ENCODE assay signal across 1 cellular context in the genomic region with DNA sequence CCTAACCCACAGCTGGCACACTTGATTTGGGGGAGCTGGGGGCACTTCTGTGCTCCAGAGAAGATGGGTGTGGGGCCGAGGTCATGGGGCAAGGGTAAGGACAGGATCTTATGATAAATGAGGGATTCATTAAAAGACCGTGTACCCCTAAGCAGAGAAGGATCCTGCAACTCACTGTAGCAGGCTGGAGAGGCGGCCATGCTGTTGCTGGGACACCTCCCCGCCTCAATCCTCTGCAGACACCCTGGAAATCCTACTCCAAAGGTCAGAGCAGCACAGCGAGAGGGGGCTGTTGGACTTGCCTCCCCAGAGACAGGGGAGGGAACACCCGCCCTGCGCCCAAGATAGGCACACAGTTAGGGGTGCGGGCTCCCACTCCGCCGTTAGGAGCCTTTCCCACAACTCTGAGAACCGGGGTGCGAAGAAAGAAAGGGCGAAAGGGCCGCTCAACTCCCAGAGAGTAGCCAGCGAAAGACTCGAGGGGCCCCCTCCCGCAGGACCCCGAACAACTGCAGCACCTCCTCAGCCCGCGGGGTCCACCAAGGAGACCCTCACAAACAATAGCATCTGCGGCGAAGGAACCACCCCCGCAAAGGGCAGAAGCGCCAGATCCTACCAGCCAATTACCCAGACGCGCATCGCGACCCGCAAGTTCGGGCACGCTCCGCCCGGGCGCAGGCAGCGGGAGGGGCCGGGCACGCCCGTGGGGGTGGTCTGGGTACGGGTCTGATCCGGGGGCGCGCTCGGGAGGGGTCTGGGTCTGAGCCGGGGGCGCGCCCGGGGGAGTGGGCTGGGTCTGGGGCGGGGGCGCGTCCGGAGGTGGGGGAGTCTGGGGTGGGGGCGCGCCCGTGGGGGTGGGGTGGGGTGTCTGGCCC.
TF ChIP-seq lines count a peak whose summit lies in the region.

No MANE protein-coding gene starts in this region.

TF ChIP-seq in H1, 55 proteins besides CTCF, POLR2A, EP300 and RAD21 (continued from another document):
- TF ChIP-seq, protein P1, sequence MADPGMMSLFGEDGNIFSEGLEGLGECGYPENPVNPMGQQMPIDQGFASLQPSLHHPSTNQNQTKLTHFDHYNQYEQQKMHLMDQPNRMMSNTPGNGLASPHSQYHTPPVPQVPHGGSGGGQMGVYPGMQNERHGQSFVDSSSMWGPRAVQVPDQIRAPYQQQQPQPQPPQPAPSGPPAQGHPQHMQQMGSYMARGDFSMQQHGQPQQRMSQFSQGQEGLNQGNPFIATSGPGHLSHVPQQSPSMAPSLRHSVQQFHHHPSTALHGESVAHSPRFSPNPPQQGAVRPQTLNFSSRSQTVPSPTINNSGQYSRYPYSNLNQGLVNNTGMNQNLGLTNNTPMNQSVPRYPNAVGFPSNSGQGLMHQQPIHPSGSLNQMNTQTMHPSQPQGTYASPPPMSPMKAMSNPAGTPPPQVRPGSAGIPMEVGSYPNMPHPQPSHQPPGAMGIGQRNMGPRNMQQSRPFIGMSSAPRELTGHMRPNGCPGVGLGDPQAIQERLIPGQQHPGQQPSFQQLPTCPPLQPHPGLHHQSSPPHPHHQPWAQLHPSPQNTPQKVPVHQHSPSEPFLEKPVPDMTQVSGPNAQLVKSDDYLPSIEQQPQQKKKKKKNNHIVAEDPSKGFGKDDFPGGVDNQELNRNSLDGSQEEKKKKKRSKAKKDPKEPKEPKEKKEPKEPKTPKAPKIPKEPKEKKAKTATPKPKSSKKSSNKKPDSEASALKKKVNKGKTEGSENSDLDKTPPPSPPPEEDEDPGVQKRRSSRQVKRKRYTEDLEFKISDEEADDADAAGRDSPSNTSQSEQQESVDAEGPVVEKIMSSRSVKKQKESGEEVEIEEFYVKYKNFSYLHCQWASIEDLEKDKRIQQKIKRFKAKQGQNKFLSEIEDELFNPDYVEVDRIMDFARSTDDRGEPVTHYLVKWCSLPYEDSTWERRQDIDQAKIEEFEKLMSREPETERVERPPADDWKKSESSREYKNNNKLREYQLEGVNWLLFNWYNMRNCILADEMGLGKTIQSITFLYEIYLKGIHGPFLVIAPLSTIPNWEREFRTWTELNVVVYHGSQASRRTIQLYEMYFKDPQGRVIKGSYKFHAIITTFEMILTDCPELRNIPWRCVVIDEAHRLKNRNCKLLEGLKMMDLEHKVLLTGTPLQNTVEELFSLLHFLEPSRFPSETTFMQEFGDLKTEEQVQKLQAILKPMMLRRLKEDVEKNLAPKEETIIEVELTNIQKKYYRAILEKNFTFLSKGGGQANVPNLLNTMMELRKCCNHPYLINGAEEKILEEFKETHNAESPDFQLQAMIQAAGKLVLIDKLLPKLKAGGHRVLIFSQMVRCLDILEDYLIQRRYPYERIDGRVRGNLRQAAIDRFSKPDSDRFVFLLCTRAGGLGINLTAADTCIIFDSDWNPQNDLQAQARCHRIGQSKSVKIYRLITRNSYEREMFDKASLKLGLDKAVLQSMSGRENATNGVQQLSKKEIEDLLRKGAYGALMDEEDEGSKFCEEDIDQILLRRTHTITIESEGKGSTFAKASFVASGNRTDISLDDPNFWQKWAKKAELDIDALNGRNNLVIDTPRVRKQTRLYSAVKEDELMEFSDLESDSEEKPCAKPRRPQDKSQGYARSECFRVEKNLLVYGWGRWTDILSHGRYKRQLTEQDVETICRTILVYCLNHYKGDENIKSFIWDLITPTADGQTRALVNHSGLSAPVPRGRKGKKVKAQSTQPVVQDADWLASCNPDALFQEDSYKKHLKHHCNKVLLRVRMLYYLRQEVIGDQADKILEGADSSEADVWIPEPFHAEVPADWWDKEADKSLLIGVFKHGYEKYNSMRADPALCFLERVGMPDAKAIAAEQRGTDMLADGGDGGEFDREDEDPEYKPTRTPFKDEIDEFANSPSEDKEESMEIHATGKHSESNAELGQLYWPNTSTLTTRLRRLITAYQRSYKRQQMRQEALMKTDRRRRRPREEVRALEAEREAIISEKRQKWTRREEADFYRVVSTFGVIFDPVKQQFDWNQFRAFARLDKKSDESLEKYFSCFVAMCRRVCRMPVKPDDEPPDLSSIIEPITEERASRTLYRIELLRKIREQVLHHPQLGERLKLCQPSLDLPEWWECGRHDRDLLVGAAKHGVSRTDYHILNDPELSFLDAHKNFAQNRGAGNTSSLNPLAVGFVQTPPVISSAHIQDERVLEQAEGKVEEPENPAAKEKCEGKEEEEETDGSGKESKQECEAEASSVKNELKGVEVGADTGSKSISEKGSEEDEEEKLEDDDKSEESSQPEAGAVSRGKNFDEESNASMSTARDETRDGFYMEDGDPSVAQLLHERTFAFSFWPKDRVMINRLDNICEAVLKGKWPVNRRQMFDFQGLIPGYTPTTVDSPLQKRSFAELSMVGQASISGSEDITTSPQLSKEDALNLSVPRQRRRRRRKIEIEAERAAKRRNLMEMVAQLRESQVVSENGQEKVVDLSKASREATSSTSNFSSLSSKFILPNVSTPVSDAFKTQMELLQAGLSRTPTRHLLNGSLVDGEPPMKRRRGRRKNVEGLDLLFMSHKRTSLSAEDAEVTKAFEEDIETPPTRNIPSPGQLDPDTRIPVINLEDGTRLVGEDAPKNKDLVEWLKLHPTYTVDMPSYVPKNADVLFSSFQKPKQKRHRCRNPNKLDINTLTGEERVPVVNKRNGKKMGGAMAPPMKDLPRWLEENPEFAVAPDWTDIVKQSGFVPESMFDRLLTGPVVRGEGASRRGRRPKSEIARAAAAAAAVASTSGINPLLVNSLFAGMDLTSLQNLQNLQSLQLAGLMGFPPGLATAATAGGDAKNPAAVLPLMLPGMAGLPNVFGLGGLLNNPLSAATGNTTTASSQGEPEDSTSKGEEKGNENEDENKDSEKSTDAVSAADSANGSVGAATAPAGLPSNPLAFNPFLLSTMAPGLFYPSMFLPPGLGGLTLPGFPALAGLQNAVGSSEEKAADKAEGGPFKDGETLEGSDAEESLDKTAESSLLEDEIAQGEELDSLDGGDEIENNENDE (IDR thresholded peaks at IDR 0.05; ENCODE audit: insufficient replicate concordance, low read length): no peak
- TF ChIP-seq BCL11A (IDR thresholded peaks at IDR 0.05; ENCODE audit: low read depth in 2 of 2, low read length in 2 of 2) (no peak), RFX5 (IDR thresholded peaks at IDR 0.05; ENCODE audit: borderline replicate concordance, low read depth, low read length) (no peak), EGR1 (IDR thresholded peaks at IDR 0.05; ENCODE audit: borderline replicate concordance, low read depth, low read length) (peak; percentile 75; the same call in 1 of the 2 replicates), SIN3A (conservative IDR thresholded peaks at IDR 0.05 in 1 of 2, IDR thresholded peaks at IDR 0.05 in 1 of 2; ENCODE audit: low read depth in 1 of 2, low read length in 2 of 2) (0 out of 4 replicates have a peak, but pooled peaks of 1 of the 2 experiments have one; percentile 31), BACH1 (IDR thresholded peaks at IDR 0.05; ENCODE audit: low read length) (peak; percentile 34), CREB1 (IDR thresholded peaks at IDR 0.05) (0 out of 2 replicates have a peak, but pooled peaks have one; percentile 12)
- TF ChIP-seq, protein P2, sequence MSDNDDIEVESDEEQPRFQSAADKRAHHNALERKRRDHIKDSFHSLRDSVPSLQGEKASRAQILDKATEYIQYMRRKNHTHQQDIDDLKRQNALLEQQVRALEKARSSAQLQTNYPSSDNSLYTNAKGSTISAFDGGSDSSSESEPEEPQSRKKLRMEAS (IDR thresholded peaks at IDR 0.05): peak; percentile 56
- TF ChIP-seq, protein P3, sequence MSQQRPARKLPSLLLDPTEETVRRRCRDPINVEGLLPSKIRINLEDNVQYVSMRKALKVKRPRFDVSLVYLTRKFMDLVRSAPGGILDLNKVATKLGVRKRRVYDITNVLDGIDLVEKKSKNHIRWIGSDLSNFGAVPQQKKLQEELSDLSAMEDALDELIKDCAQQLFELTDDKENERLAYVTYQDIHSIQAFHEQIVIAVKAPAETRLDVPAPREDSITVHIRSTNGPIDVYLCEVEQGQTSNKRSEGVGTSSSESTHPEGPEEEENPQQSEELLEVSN (IDR thresholded peaks at IDR 0.05): 0 out of 2 replicates have a peak, but pooled peaks have one; percentile 33
